In genomic region chr14:104510794-104511611, GRCh38 we compare ENCODE assay signal across 13 cellular contexts.
DNase-seq lines count a peak whose midpoint lies in the region; ATAC-seq and TF ChIP-seq lines count a peak whose summit lies in the region.
"Had no signal": no experiment of that assay in that cellular context is flagged by ENCODE, and none has a peak within 500 bp of the region (broad histone marks: within the 10 kb centered on the region; RNA-seq: fewer than 3 reads in every experiment).

No MANE protein-coding gene starts in this region.

- ATAC-seq in gastroesophageal sphincter = no peak

- TF ChIP-seq EP300 in gastroesophageal sphincter (IDR thresholded peaks at IDR 0.05) = no peak

- H3K27ac ChIP-seq in RWPE1 (peak overlapping the region; percentile 94), gastroesophageal sphincter (no peak overlapping the region), mesendoderm (ENCODE audit: low read depth, low read length) (no peak overlapping the region)

- H4K8ac ChIP-seq in mesendoderm (ENCODE audit: low read depth, low read length) = no peak overlapping the region

- H3K9me3 ChIP-seq in gastroesophageal sphincter = peaks cover 0 to 20% (median 0%) of the 10 kb centered on the region in 3 donors

- H3K4me2 ChIP-seq in mesendoderm (ENCODE audit: low read length) = no peak overlapping the region

- H3K23ac ChIP-seq in mesendoderm (ENCODE audit: low read length) = no peak overlapping the region

- 100% methylated on average over 2 of the region's 32 CpGs; no CpG with 5 or more reads in 1 of the 2 donors for WGBS in gastroesophageal sphincter (ENCODE audit: low coverage in 1 of 2), 2 donors
- WGBS in mesendoderm (ENCODE audit: extremely low coverage, insufficient coverage, low lambda C conversion rate) = no CpG with 5 or more reads among the region's 32 CpGs

- H3K56ac ChIP-seq in mesendoderm (ENCODE audit: low read length) = no peak overlapping the region

- intact Hi-C loops in cardiac septum (cut with DNase I) = no loop called here

- H3K27me3 ChIP-seq in gastroesophageal sphincter (peaks cover 63% of the 10 kb centered on the region), mesendoderm (ENCODE audit: insufficient read depth, low read length, poor library complexity) (no peaks in the 10 kb centered on the region)

- H3K4me3 ChIP-seq in gastroesophageal sphincter (no peak overlapping the region), mesendoderm (ENCODE audit: low read length) (no peak overlapping the region)
- H3K4me3 ChIP-seq: skin epidermis had no signal

- POLR2A ChIA-PET in RWPE1 (lab: Yijun Ruan, JAX; ENCODE audit: low non-redundant PET) = no interaction called here

- no peak overlapping the region for H2AK5ac ChIP-seq in mesendoderm (ENCODE audit: low read length)

- H4K5ac ChIP-seq in mesendoderm (ENCODE audit: low read length) = no peak overlapping the region

- H3K4me1 ChIP-seq in gastroesophageal sphincter (no peaks in the 10 kb centered on the region), mesendoderm (ENCODE audit: control insufficient read depth, low read depth, low read length) (no peaks in the 10 kb centered on the region)

- peak; percentile 17 for DNase-seq in DMS 273 treated with DMSO at 0.1 percent for 48 hours (lab: John Stamatoyannopoulos, UW)
- peak; percentile 22 for DNase-seq in RWPE1 (ENCODE audit: low spot score)
- DNase-seq in cardiac septum (ENCODE audit: low spot score) = peak; percentile 80
- DNase-seq in pons (ENCODE audit: low spot score) = peak; percentile 40
- DNase-seq in NCI-H1105 (lab: John Stamatoyannopoulos, UW) = no peak
- DNase-seq in activated CD4-positive, alpha-beta T cell treated with anti-CD3 and anti-CD28 coated beads, Interleukin-2, amount 50 U/mL, for 48 hours = no peak
- DNase-seq in mesendoderm = no peak
- DNase-seq: activated CD4-positive, alpha-beta T cell treated with anti-CD3 and anti-CD28 coated beads, Interleukin-2, amount 10 ng/mL, durations not matched to agents 7 days and 5 days; amniotic stem cell; mesenchymal stem cell; NCI-H2081 had no signal

- H3K4ac ChIP-seq in mesendoderm (ENCODE audit: low read depth, low read length) = no peak overlapping the region

- no peak for TF ChIP-seq POLR2A in gastroesophageal sphincter (IDR thresholded peaks at IDR 0.05)

- H3K36me3 ChIP-seq in gastroesophageal sphincter (no peaks in the 10 kb centered on the region), mesendoderm (ENCODE audit: control insufficient read depth, insufficient read depth, low read length) (no peaks in the 10 kb centered on the region)

- H2BK120ac ChIP-seq in mesendoderm (ENCODE audit: low read depth, low read length) = no peak overlapping the region

- H2BK5ac ChIP-seq in mesendoderm (ENCODE audit: low read length) = no peak overlapping the region

- H3K79me1 ChIP-seq in mesendoderm (ENCODE audit: low read length) = no peaks in the 10 kb centered on the region

- TF ChIP-seq CTCF in RWPE1 (conservative IDR thresholded peaks at IDR 0.05; ENCODE audit: low read depth) = no peak
- TF ChIP-seq CTCF in gastroesophageal sphincter (IDR thresholded peaks at IDR 0.05) = no peak

- no peak overlapping the region for H3K9ac ChIP-seq in mesendoderm (ENCODE audit: low read length)

- H3K18ac ChIP-seq in mesendoderm (ENCODE audit: low read length) = no peak overlapping the region

- CTCF ChIA-PET in RWPE1 (lab: Yijun Ruan, JAX) = interaction anchor here (0.7 kb wide), 1 partner anchor 376 kb away, joined by 4 read pairs; no protein-coding TSS in a partner anchor

- H2BK15ac ChIP-seq in mesendoderm (replicated peaks; ENCODE audit: low read depth) = no peak overlapping the region

- no peaks in the 10 kb centered on the region for H3K79me2 ChIP-seq in mesendoderm (ENCODE audit: control insufficient read depth, insufficient read depth, low read length)

Comparison
In these comparisons a context has a peak if more than half of its experiments do, and no peak if none do; other contexts are left out.
1. DNase-seq: peak in DMS 273 treated with DMSO at 0.1 percent for 48 hours (single experiment), RWPE1 (single experiment), cardiac septum (single experiment) and pons (single experiment); none in NCI-H1105 (single experiment), activated CD4-positive, alpha-beta T cell treated with anti-CD3 and anti-CD28 coated beads, Interleukin-2, amount 50 U/mL, for 48 hours (0 of 2) and mesendoderm (single experiment).